Comparison of ENCODE assay signal across 1 cellular context in the genomic region with DNA sequence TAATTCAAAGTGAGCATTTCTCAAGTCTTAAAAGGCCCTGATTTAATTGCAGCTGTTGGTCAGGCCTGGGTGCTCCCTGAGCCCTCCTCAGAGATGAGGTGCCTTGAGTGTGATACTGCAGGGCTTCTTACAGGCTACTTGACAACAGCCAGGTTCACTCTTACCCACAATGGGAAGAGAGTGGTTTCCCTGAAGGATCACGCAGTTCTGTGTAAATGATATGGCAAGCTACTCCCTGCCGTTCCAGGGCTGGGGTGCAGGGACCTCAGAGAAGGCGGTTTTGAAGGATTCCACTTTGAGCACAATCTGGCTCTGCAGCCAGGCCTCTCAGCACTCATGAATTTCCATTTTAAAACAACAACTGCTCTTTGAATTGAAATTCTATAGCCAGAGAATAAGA.
TF ChIP-seq lines count a peak whose summit lies in the region.

No MANE protein-coding gene starts in this region.

TF ChIP-seq in H1, 55 proteins besides CTCF, POLR2A, EP300 and RAD21:
- TF ChIP-seq KDM5A (IDR thresholded peaks at IDR 0.05; ENCODE audit: low read length), result no peak
- TF ChIP-seq CREB1 (IDR thresholded peaks at IDR 0.05), result no peak
- TF ChIP-seq HDAC2 (IDR thresholded peaks at IDR 0.05; ENCODE audit: borderline replicate concordance in 1 of 2, low read depth in 2 of 2, low read length in 2 of 2), result no peak
- no peak for TF ChIP-seq RNF2 (IDR thresholded peaks at IDR 0.05; ENCODE audit: borderline replicate concordance, low read depth, low read length, missing control alignments, poor library complexity, severe bottlenecking)
- no peak for TF ChIP-seq CBX8 (IDR thresholded peaks at IDR 0.05; ENCODE audit: borderline replicate concordance, low read depth, low read length)
- TF ChIP-seq SAP30 (IDR thresholded peaks at IDR 0.05; ENCODE audit: insufficient read depth, insufficient replicate concordance, low read length), result no peak
- TF ChIP-seq FOSL1 (IDR thresholded peaks at IDR 0.05; ENCODE audit: insufficient read depth, low read depth, low read length), result no peak
- no peak for TF ChIP-seq YY1 (IDR thresholded peaks at IDR 0.05; ENCODE audit: low read depth, low read length)
- TF ChIP-seq EGR1 (IDR thresholded peaks at IDR 0.05; ENCODE audit: borderline replicate concordance, low read depth, low read length), result no peak
- no peak for TF ChIP-seq SIN3A (conservative IDR thresholded peaks at IDR 0.05 in 1 of 2, IDR thresholded peaks at IDR 0.05 in 1 of 2; ENCODE audit: low read depth in 1 of 2, low read length in 2 of 2)
- no peak for TF ChIP-seq RBBP5 (IDR thresholded peaks at IDR 0.05; ENCODE audit: borderline replicate concordance, low read depth, low read length)
- no peak for TF ChIP-seq ASH2L (IDR thresholded peaks at IDR 0.05; ENCODE audit: low read length)
- TF ChIP-seq, protein P1, sequence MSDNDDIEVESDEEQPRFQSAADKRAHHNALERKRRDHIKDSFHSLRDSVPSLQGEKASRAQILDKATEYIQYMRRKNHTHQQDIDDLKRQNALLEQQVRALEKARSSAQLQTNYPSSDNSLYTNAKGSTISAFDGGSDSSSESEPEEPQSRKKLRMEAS (IDR thresholded peaks at IDR 0.05), result no peak
- TF ChIP-seq NRF1 (IDR thresholded peaks at IDR 0.05; ENCODE audit: low read depth, low read length), result no peak
- no peak for TF ChIP-seq POU5F1 (IDR thresholded peaks at IDR 0.05; ENCODE audit: low read depth, low read length)
- no peak for TF ChIP-seq CHD7 (IDR thresholded peaks at IDR 0.05; ENCODE audit: insufficient replicate concordance, low read length)
TF ChIP-seq in H1: peak in this region for 0.
